14 cellular contexts compared by ENCODE assay signal in the genomic region with DNA sequence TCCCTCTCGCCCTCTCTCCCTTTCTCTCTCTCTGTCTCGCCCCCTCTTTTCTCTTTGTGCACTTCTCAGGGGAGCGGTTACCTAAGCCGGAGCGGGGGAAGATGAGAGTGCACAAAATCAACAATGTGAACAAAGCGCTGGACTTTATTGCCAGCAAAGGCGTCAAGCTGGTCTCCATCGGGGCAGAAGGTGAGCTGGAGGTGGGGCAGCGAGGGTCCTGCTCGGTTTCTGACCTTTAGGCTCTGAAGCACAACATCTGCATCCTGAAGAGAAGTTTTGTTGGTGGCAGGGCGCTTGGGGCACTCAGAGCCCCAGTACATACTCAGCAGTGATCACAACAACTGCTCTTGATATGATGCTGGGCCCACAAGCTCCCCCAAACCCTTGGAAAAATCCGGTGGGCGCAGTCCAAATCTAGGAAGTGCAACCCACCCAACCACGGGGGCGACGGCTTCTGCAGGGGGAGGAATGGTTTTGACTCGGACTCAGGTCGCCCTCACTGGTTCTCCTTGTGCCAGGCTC. TPM values are rescaled to one million over a fixed set of nuclear protein-coding genes. Genes with fewer than 3 reads are reported as not detected.
DNase-seq lines count a peak whose midpoint lies in the region; ATAC-seq and TF ChIP-seq lines count a peak whose summit lies in the region.
"Had no signal": no experiment of that assay in that cellular context is flagged by ENCODE, and none has a peak within 500 bp of the region (broad histone marks: within the 10 kb centered on the region; RNA-seq: fewer than 3 reads in every experiment).

No MANE protein-coding gene starts in this region.

- TF ChIP-seq EP300 in transverse colon (IDR thresholded peaks at IDR 0.05; ENCODE audit: low read depth) = no peak

- no peak for DNase-seq in MCF 10A (ENCODE audit: unreplicated experiment)
- no peak for DNase-seq in mammary epithelial cell
- no peak for DNase-seq in transverse colon
- no peak for DNase-seq in NCI-H446 treated with DMSO at 0.1 percent for 48 hours (lab: John Stamatoyannopoulos, UW)
- DNase-seq: activated CD4-positive, alpha-beta T cell treated with anti-CD3 and anti-CD28 coated beads for 1 hour; activated naive CD4-positive, alpha-beta T cell; MV-4-11; NCI-H526 had no signal

- H3K27me3 ChIP-seq in mammary epithelial cell (ENCODE audit: insufficient read depth, low read length) (no peaks in the 10 kb centered on the region), duodenal mucosa (ENCODE audit: control insufficient read depth in 1 of 2, insufficient read depth in 2 of 2, low read length in 2 of 2) (no peaks in the 10 kb centered on the region), transverse colon (no peaks in the 10 kb centered on the region)

- BruUV-seq in MCF 10A (replicated peaks; lab: Mats Ljungman, UMichigan) (TSS peak; percentile 21), mammary epithelial cell (replicated peaks; lab: Mats Ljungman, UMichigan) (no TSS peak)

- no peaks in the 10 kb centered on the region for H3K9me3 ChIP-seq in mammary epithelial cell (replicated peaks; ENCODE audit: insufficient read depth, low read length)
- no peaks in the 10 kb centered on the region for H3K9me3 ChIP-seq in duodenal mucosa (ENCODE audit: control insufficient read depth in 1 of 2, low read length in 2 of 2)
- H3K9me3 ChIP-seq in transverse colon = no peaks in the 10 kb centered on the region

- H3K36me3 ChIP-seq in mammary epithelial cell (ENCODE audit: insufficient read depth, low read length) = peaks cover 35% of the 10 kb centered on the region
- peaks cover 49 to 67% of the 10 kb centered on the region in 2 donors for H3K36me3 ChIP-seq in duodenal mucosa (ENCODE audit: control insufficient read depth in 1 of 2, insufficient read depth in 2 of 2, low read length in 2 of 2)
- peaks cover 0 to 22% (median 7%) of the 10 kb centered on the region in 4 donors for H3K36me3 ChIP-seq in transverse colon

- peaks cover 52% of the 10 kb centered on the region for H3K4me1 ChIP-seq in mammary epithelial cell (ENCODE audit: insufficient read depth, low read length)
- peaks cover 67 to 68% of the 10 kb centered on the region in 2 donors for H3K4me1 ChIP-seq in duodenal mucosa (ENCODE audit: control insufficient read depth in 1 of 2, insufficient read depth in 2 of 2, low read length in 2 of 2)
- H3K4me1 ChIP-seq in transverse colon = peaks cover 12 to 64% (median 55%) of the 10 kb centered on the region in 4 donors

- TF ChIP-seq POLR2A in transverse colon (IDR thresholded peaks at IDR 0.05) = no peak

- TF ChIP-seq CTCF in MCF 10A (IDR thresholded peaks at IDR 0.05; ENCODE audit: unreplicated experiment) (no peak), mammary epithelial cell (conservative IDR thresholded peaks at IDR 0.05 in 1 of 2, IDR thresholded peaks at IDR 0.05 in 1 of 2; ENCODE audit: extremely low read depth in 1 of 2, insufficient read depth in 1 of 2, low read depth in 1 of 2, low read length in 2 of 2) (no peak), nephron (IDR thresholded peaks at IDR 0.05; ENCODE audit: unreplicated experiment in 3 of 3) (no peak), transverse colon (IDR thresholded peaks at IDR 0.05) (no peak)

- H3K4me1 Mint-ChIP-seq in MCF 10A (ENCODE audit: insufficient read depth, unreplicated experiment) = peaks cover 19% of the 10 kb centered on the region
- peaks cover 47% of the 10 kb centered on the region for H3K4me1 Mint-ChIP-seq in nephron

- H3K27me3 Mint-ChIP-seq in MCF 10A (ENCODE audit: insufficient read depth, unreplicated experiment) (no peaks in the 10 kb centered on the region), nephron (ENCODE audit: low read depth) (peaks cover 4% of the 10 kb centered on the region)

- H3K9ac ChIP-seq in mammary epithelial cell (ENCODE audit: insufficient read depth, low read length) = no peak overlapping the region
- H3K9ac ChIP-seq in duodenal mucosa (ENCODE audit: low read depth in 1 of 2, low read length in 2 of 2) = peak overlapping the region; percentile 53 to 74

- H3K27ac Mint-ChIP-seq in MCF 10A (ENCODE audit: low read depth, unreplicated experiment) (no peak overlapping the region), nephron (peak overlapping the region; percentile 51 to 56 (median 51))

- peaks cover 98% of the 10 kb centered on the region for H3K79me2 ChIP-seq in mammary epithelial cell (ENCODE audit: insufficient read depth, low read length)

- 48% methylated on average over 11 of the region's 18 CpGs for WGBS in mammary epithelial cell (ENCODE audit: low coverage, missing lambda C conversion rate)
- 83% methylated on average over 1 to 18 of the region's 18 CpGs for WGBS in transverse colon (ENCODE audit: low coverage in 1 of 2), 2 donors

- H3K4me2 ChIP-seq in mammary epithelial cell (ENCODE audit: insufficient read depth, low read depth, low read length) = no peak overlapping the region

- no peak overlapping the region for H2AFZ ChIP-seq in mammary epithelial cell (ENCODE audit: low read depth, low read length)

- ATAC-seq in GM21737 (IDR thresholded peaks at IDR 0.05; ENCODE audit: unreplicated experiment) (no peak), GM21515 (IDR thresholded peaks at IDR 0.05; ENCODE audit: unreplicated experiment) (no peak)

- dilution Hi-C loops in mammary epithelial cell (cut with HindIII; ENCODE audit: low sequenced_read_pairs) = loop anchor here (5.0 kb wide), 1 partner anchor 154 kb away; no protein-coding TSS in a partner anchor

- H3K4me3 Mint-ChIP-seq in MCF 10A (ENCODE audit: unreplicated experiment) (no peak overlapping the region), nephron (peak overlapping the region in 1 of 3 experiments; percentile 9)

- H3K9me3 Mint-ChIP-seq in MCF 10A (ENCODE audit: unreplicated experiment) (no peaks in the 10 kb centered on the region), nephron (no peaks in the 10 kb centered on the region)

- intact Hi-C loops in MCF 10A (cut with micrococcal nuclease) = no loop called here
- intact Hi-C loops in mammary epithelial cell (cut with micrococcal nuclease) = no loop called here
- intact Hi-C loops in transverse colon (cut with DNase I; ENCODE audit: low total_unique reads) = no loop called here

- H4K20me1 ChIP-seq in mammary epithelial cell (ENCODE audit: insufficient read depth, low read length) = no peaks in the 10 kb centered on the region

- H3K36me3 Mint-ChIP-seq in MCF 10A (ENCODE audit: insufficient read depth, unreplicated experiment) (peaks cover 90% of the 10 kb centered on the region), nephron (ENCODE audit: low read depth) (peaks cover 35% of the 10 kb centered on the region)

- in situ Hi-C loops in mammary epithelial cell (cut with MboI; ENCODE audit: low sequenced_read_pairs in 2 of 2) (no loop called here), transverse colon (cut with MboI; ENCODE audit: low pct_ligation_motif_present in 1 of 4, low pct_unique_long_range_greater_than_20kb in 1 of 4, low sequenced_read_pairs in 3 of 4) (no loop called here)

- no peak overlapping the region for H3K4me3 ChIP-seq in mammary epithelial cell (replicated peaks in 1 of 3; ENCODE audit: insufficient read depth in 1 of 3, low read depth in 2 of 3, low read length in 3 of 3)
- no peak overlapping the region for H3K4me3 ChIP-seq in duodenal mucosa (ENCODE audit: low read depth in 1 of 2, low read length in 2 of 2)
- H3K4me3 ChIP-seq in transverse colon = no peak overlapping the region

- H3K27ac ChIP-seq in mammary epithelial cell (ENCODE audit: insufficient read depth, low read depth, low read length) = no peak overlapping the region
- H3K27ac ChIP-seq in duodenal mucosa (ENCODE audit: low read depth, low read length) = peak overlapping the region; percentile 85
- H3K27ac ChIP-seq in transverse colon = peak overlapping the region; percentile 87 to 94 (median 92)
- H3K27ac ChIP-seq: HL-60 had no signal

- POLR2A ChIA-PET in MCF 10A (lab: Yijun Ruan, JAX) = interaction anchor here (0.7 to 2.2 kb wide), 2 partner anchors 8 to 9 kb away, joined by 3 to 9 read pairs; no protein-coding TSS in a partner anchor

- CTCF ChIA-PET in MCF 10A (lab: Yijun Ruan, JAX) (interaction anchor here (0.6 to 1.7 kb wide), 5 partner anchors 10 to 1899 kb away, joined by 3 to 5 read pairs (median 4); a partner anchor contains a TSS), mammary epithelial cell (lab: Charles Lee; ENCODE audit: low non-redundant PET) (interaction anchor here (0.7 kb wide), 1 partner anchor 235 kb away, joined by 5 read pairs; no protein-coding TSS in a partner anchor)

RNA-seq across cellular contexts. Expression of a gene that starts 43.3 kb away (rescaled TPM):
- total RNA-seq in MCF 10A (2022) = not detected in 2 replicates
- 1 to 10 TPM in 1 of 2 donors, under 1 TPM in 1; 0.49 to 1.0 TPM for total RNA-seq in mammary epithelial cell
- polyA plus RNA-seq in mammary epithelial cell = 4.6 TPM
- polyA minus RNA-seq in mammary epithelial cell = not detected
- total RNA-seq in transverse colon = 10 to 100 TPM in 2 of 4 donors, 1 to 10 TPM in 1, not detected in 1; 2.6 to 44.8 (median 14.4) TPM
- total RNA-seq: SK-MEL-5 had no signal

RNA-seq across cellular contexts. Expression of a gene that starts 53.5 kb away (rescaled TPM):
- total RNA-seq in MCF 10A (2022) (300 and 320 TPM in 2 replicates), mammary epithelial cell (1,000 to 10,000 TPM in 1 of 2 donors, 100 to 1,000 TPM in 1; 951 to 1,146 TPM), transverse colon (1,000 to 10,000 TPM in 1 of 4 donors, 100 to 1,000 TPM in 3; 458 to 1,080 (median 723) TPM)
- polyA plus RNA-seq in mammary epithelial cell = 524 TPM
- 912 TPM for polyA minus RNA-seq in mammary epithelial cell
